Comparison of ENCODE assay signal across 30 cellular contexts in genomic region chr5:65029178-65029577, GRCh38.
"Had no signal": no experiment of that assay in that cellular context is flagged by ENCODE, and none has a peak within 500 bp of the region (broad histone marks: within the 10 kb centered on the region; RNA-seq: fewer than 3 reads in every experiment).

No MANE protein-coding gene starts in this region.

- H3K79me2 ChIP-seq: hepatocyte had no signal

- H3K4me2 ChIP-seq: hepatocyte had no signal

- H3K9me3 ChIP-seq: colonic mucosa, gastroesophageal sphincter, heart left ventricle, lower lobe of right lung, pancreas, right lobe of liver, suprapubic skin, transverse colon, upper lobe of right lung, uterus had no signal

- H3K27ac ChIP-seq: colonic mucosa, epithelial cell of prostate, foreskin keratinocyte, gastroesophageal sphincter, heart left ventricle, hepatocyte, lower lobe of right lung, pancreas, right lobe of liver, suprapubic skin, transverse colon, upper lobe of right lung, uterus had no signal

- ATAC-seq: esophagus mucosa; foreskin keratinocyte; gastroesophageal sphincter; heart left ventricle; left colon; left ventricle myocardium superior; lower lobe of right lung; natural killer cell; pancreas; right lobe of liver; stimulated activated naive CD8-positive, alpha-beta T cell treated with anti-CD3 and anti-CD28 coated beads, Interleukin-15, amount 100 ng/mL, for 72 hours; upper lobe of right lung had no signal

- H3K4me1 ChIP-seq: colonic mucosa, foreskin keratinocyte, lower lobe of right lung, pancreas, right lobe of liver, suprapubic skin, transverse colon, upper lobe of right lung, uterus had no signal

- H3K27ac Mint-ChIP-seq: dendritic cell treated with granulocyte-macrophage colony-stimulating factor and Interleukin-4, amounts not matched to agents 40 ng/mL and 50 ng/mL, for 4 days; endodermal cell; natural killer cell; stimulated activated naive CD8-positive, alpha-beta T cell treated with anti-CD3 and anti-CD28 coated beads, Interleukin-15, amount 100 ng/mL, for 72 hours had no signal

- H3K9me3 Mint-ChIP-seq: dendritic cell treated with granulocyte-macrophage colony-stimulating factor and Interleukin-4, amounts not matched to agents 40 ng/mL and 50 ng/mL, for 4 days; endodermal cell; natural killer cell had no signal

- H3K36me3 Mint-ChIP-seq: natural killer cell had no signal

- DNase-seq: colonic mucosa; effector CD8-positive, alpha-beta T cell; endodermal cell; foreskin keratinocyte; heart left ventricle; kidney glomerular epithelial cell; left colon; left ventricle myocardium superior; lower lobe of right lung; natural killer cell; occipital lobe; pancreas; right lobe of liver; small intestine; stimulated activated CD4-positive, alpha-beta T cell treated with anti-CD3 and anti-CD28 coated beads, Interleukin-12 subunit alpha, Interleukin-12 subunit beta, amount 100 ng/mL, for 4 hours; stimulated activated CD4-positive, alpha-beta T cell treated with anti-CD3 and anti-CD28 coated beads, Interleukin-1b, Interleukin-23, amount 100 ng/mL, for 48 hours; stimulated activated CD4-positive, alpha-beta T cell treated with anti-CD3 and anti-CD28 coated beads, Interleukin-4, amount 100 ng/mL, for 1 hour; stimulated activated CD8-positive, alpha-beta memory T cell treated with anti-CD3 and anti-CD28 coated beads, Interleukin-4, amount 100 ng/mL, for 48 hours; stimulated activated naive CD4-positive, alpha-beta T cell; stimulated activated naive CD8-positive, alpha-beta T cell treated with anti-CD3 and anti-CD28 coated beads, Interleukin-15, amount 100 ng/mL, for 72 hours; transverse colon; upper lobe of right lung; uterus had no signal

- H3K36me3 ChIP-seq: colonic mucosa, gastroesophageal sphincter, heart left ventricle, lower lobe of right lung, pancreas, right lobe of liver, suprapubic skin, transverse colon, upper lobe of right lung, uterus had no signal

- H3K4me3 ChIP-seq: colonic mucosa, gastroesophageal sphincter, heart left ventricle, hepatocyte, lower lobe of right lung, pancreas, right lobe of liver, suprapubic skin, transverse colon, upper lobe of right lung, uterus had no signal

- FAIRE-seq: islet of Langerhans, pancreas, small intestine had no signal

- H3K27me3 Mint-ChIP-seq: dendritic cell treated with granulocyte-macrophage colony-stimulating factor and Interleukin-4, amounts not matched to agents 40 ng/mL and 50 ng/mL, for 4 days; stimulated activated naive CD8-positive, alpha-beta T cell treated with anti-CD3 and anti-CD28 coated beads, Interleukin-15, amount 100 ng/mL, for 72 hours had no signal

- H3K27me3 ChIP-seq: colonic mucosa, foreskin keratinocyte, gastroesophageal sphincter, heart left ventricle, hepatocyte, pancreas, right lobe of liver, suprapubic skin, transverse colon, upper lobe of right lung, uterus had no signal

- H2AFZ ChIP-seq: hepatocyte had no signal

- H3K4me3 Mint-ChIP-seq: dendritic cell treated with granulocyte-macrophage colony-stimulating factor and Interleukin-4, amounts not matched to agents 40 ng/mL and 50 ng/mL, for 4 days; endodermal cell; natural killer cell; stimulated activated naive CD8-positive, alpha-beta T cell treated with anti-CD3 and anti-CD28 coated beads, Interleukin-15, amount 100 ng/mL, for 72 hours had no signal
